ENCODE assay signal across 1 cellular context in the genomic region with DNA sequence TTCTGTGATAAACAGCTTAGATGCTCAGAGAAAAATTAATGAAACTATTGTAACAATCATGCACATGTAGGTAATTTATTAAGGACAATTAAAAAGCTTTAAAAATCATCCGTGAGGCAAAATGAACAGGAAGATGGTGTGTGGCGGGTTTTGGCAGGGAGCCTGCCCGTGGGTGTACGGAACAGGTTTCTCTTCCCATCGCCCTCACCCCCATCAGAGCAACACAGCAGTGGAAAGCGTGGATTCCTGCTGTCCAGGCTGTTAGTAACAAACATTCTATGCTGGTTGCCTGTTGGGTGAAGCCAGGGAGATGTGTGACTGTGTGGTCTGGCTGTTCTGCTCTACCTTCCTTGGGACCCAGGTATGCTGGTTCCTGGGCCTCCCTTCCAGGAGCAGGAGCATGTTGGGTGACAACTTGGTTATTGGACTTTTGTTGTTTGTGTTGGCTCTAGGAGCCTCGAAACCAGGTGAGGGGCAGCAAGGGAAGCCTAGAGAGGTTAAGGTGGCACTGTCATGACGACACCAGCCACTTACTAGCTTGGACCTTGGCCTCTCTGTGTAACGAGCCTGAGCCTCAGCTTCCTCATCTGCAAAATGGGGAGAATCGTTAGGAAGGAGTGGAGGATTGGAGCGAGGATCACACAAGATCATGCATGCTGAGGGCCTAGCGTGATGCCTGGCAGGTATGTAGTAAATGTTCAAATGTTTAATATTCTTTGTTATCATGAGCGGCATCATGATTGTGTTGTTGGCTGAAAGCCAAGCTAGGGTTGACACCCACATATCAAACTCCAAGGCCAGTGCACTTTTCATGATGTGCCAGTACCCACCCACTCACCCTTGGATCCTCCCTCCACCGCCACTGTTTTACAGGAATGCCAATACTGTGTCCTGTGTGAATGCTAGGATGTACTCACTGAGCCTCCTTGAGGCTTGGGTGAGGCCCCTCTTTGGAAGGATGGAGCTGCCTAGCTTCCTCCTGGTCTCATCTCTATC.
A peak's percentile ranks its signal among the peaks of the same experiment; 100 is the strongest.
TF ChIP-seq lines count a peak whose summit lies in the region.

No MANE protein-coding gene starts in this region.

TF ChIP-seq in HepG2, 621 proteins besides CTCF, POLR2A, EP300 and RAD21 (continued from another document):
- TF ChIP-seq CENPT (CRISPR knock-in tag; IDR thresholded peaks at IDR 0.05; ENCODE audit: low read depth): no peak
- TF ChIP-seq ZNF720 (CRISPR knock-in tag; IDR thresholded peaks at IDR 0.05): no peak
- TF ChIP-seq ZMYM3 (CRISPR knock-in tag; IDR thresholded peaks at IDR 0.05): peak; percentile 92
- no peak for TF ChIP-seq ZBTB26 (CRISPR knock-in tag; IDR thresholded peaks at IDR 0.05; ENCODE audit: borderline replicate concordance)
- TF ChIP-seq PAF1 (CRISPR knock-in tag; IDR thresholded peaks at IDR 0.05): no peak
- no peak for TF ChIP-seq RFX1 (IDR thresholded peaks at IDR 0.05)
- TF ChIP-seq MIER2 (CRISPR knock-in tag; IDR thresholded peaks at IDR 0.05): no peak
- TF ChIP-seq ZNF768 (CRISPR knock-in tag; IDR thresholded peaks at IDR 0.05): no peak
- no peak for TF ChIP-seq ATF1 (CRISPR knock-in tag; IDR thresholded peaks at IDR 0.05)
- TF ChIP-seq MXD4 (CRISPR knock-in tag; IDR thresholded peaks at IDR 0.05): no peak
- TF ChIP-seq CBX5 (CRISPR knock-in tag; IDR thresholded peaks at IDR 0.05; ENCODE audit: borderline replicate concordance): no peak
- TF ChIP-seq ZNF670 (CRISPR knock-in tag; IDR thresholded peaks at IDR 0.05; ENCODE audit: borderline replicate concordance): no peak
- TF ChIP-seq HNF4A (CRISPR knock-in tag; IDR thresholded peaks at IDR 0.05): 0 out of 2 replicates have a peak, but pooled peaks have one; percentile 11
